ENCODE assay signal across 7 cellular contexts in the genomic region with DNA sequence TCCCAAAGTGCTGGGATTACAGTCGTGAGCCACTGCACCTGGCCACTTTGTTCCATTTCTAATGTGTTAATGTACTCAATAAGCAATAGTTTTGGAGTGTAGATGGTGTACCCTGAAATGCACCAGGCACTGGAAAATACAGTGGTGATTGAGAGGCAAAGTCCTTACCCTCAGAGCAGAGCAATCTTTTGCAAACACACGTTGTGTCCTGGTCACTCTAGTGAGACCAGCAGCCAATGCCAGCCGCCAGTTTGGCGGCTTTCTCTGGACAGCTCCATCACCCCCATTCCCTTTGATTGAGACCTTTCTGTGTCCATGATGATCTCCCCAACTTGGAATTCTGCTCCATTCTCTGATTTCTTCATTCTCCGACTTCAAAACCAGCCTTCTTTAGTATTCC.
"Had no signal": no experiment of that assay in that cellular context is flagged by ENCODE, and none has a peak within 500 bp of the region (broad histone marks: within the 10 kb centered on the region; RNA-seq: fewer than 3 reads in every experiment).

No MANE protein-coding gene starts in this region.

- H3K27ac Mint-ChIP-seq: IgD-negative memory B cell had no signal

- H3K27ac ChIP-seq: HL-60 had no signal

- H3K4me1 Mint-ChIP-seq: IgD-negative memory B cell had no signal

- H3K27me3 Mint-ChIP-seq: IgD-negative memory B cell had no signal

- DNase-seq: GOT3, H7, HCEC 1CT, KBM-7 had no signal

- ATAC-seq: HepG2 had no signal

- H3K4me3 Mint-ChIP-seq: IgD-negative memory B cell had no signal
